27 cellular contexts compared by ENCODE assay signal in genomic region chr12:71719647-71720370, GRCh38. TPM values are rescaled to one million over a fixed set of nuclear protein-coding genes. Genes with fewer than 3 reads are reported as not detected.
DNase-seq lines count a peak whose midpoint lies in the region; ATAC-seq and TF ChIP-seq lines count a peak whose summit lies in the region.
"Had no signal": no experiment of that assay in that cellular context is flagged by ENCODE, and none has a peak within 500 bp of the region (broad histone marks: within the 10 kb centered on the region; RNA-seq: fewer than 3 reads in every experiment).

No MANE protein-coding gene starts in this region.

- 90 to 93% methylated on average over 5 of the region's 5 CpGs for WGBS in GM23248 (ENCODE audit: low coverage in 1 of 2, low lambda C conversion rate in 2 of 2, missing lambda C conversion rate in 2 of 2), 2 experiments
- 53 to 69% methylated on average over 5 of the region's 5 CpGs for WGBS in esophagus, 2 donors
- 96% methylated on average over 5 of the region's 5 CpGs for WGBS in sigmoid colon, 2 donors

- H2AFZ ChIP-seq in GM23248 (no peak overlapping the region), PC-9 (0 out of 2 replicates have a peak overlapping the region, but pooled peaks have one; percentile 28)

- H3K4me2 ChIP-seq in GM23248 (ENCODE audit: unreplicated experiment) = no peak overlapping the region
- H3K4me2 ChIP-seq in PC-9 = peak overlapping the region; percentile 43
- H3K4me2 ChIP-seq: A549 had no signal

- ATAC-seq in omental fat pad (ENCODE audit: low FRiP score) = peak; percentile 73
- ATAC-seq: A549; activated CD4-positive, CD25-positive, alpha-beta regulatory T cell treated with anti-CD3 and anti-CD28 coated beads, Interleukin-2, amount 50 U/mL, for 24 hours; naive thymus-derived CD4-positive, alpha-beta T cell; psoas muscle; stimulated activated memory B cell treated with anti-CD40 and anti-IgM and Interleukin-4, amounts not matched to agents 10 μg/mL and 1 μg/mL and 100 μg/mL, for 72 hours had no signal

- no peak for TF ChIP-seq CTCF in PC-9 (conservative IDR thresholded peaks at IDR 0.05)
- TF ChIP-seq CTCF in omental fat pad (IDR thresholded peaks at IDR 0.05) = no peak
- TF ChIP-seq CTCF in sigmoid colon (IDR thresholded peaks at IDR 0.05) = no peak
- no peak for TF ChIP-seq CTCF in ascending aorta (IDR thresholded peaks at IDR 0.05)

- CTCF ChIA-PET in PC-9 (lab: Charles Lee) = no interaction called here

- no peaks in the 10 kb centered on the region for H3F3A ChIP-seq in GM23248 (ENCODE audit: insufficient read depth)
- H3F3A ChIP-seq in PC-9 (ENCODE audit: insufficient read depth, low read depth) = peaks cover 21% of the 10 kb centered on the region

- H3K27ac ChIP-seq in GM23248 (no peak overlapping the region), PC-9 (peak overlapping the region; percentile 61), esophagus (ENCODE audit: low read depth in 2 of 2, low read length in 1 of 2) (peak overlapping the region; percentile 68 to 84), sigmoid colon (no peak overlapping the region), ascending aorta (no peak overlapping the region)
- H3K27ac ChIP-seq: A549, brain microvascular endothelial cell, neutrophil, psoas muscle had no signal

- H3K9me3 ChIP-seq in GM23248 (ENCODE audit: low read depth) (no peaks in the 10 kb centered on the region), PC-9 (ENCODE audit: insufficient read depth, low read depth) (no peaks in the 10 kb centered on the region), esophagus (ENCODE audit: control insufficient read depth in 2 of 2, insufficient read depth in 1 of 2, low read depth in 1 of 2, low read length in 1 of 2) (no peaks in the 10 kb centered on the region), sigmoid colon (peaks cover 0 to 1% (median under 1%) of the 10 kb centered on the region in 4 donors), ascending aorta (no peaks in the 10 kb centered on the region)
- H3K9me3 ChIP-seq: A549, neutrophil, psoas muscle had no signal

- in situ Hi-C loops in GM23248 (cut with MboI) = no loop called here

- no peak for TF ChIP-seq EP300 in sigmoid colon (IDR thresholded peaks at IDR 0.05)

- no peaks in the 10 kb centered on the region for H3K4me1 ChIP-seq in GM23248 (ENCODE audit: insufficient read depth)
- peaks cover 32% of the 10 kb centered on the region for H3K4me1 ChIP-seq in PC-9 (replicated peaks; ENCODE audit: insufficient read depth)
- peaks cover 0 to 2% of the 10 kb centered on the region in 2 donors for H3K4me1 ChIP-seq in esophagus (ENCODE audit: control insufficient read depth in 2 of 2, insufficient read depth in 2 of 2, low read length in 1 of 2)
- no peaks in the 10 kb centered on the region for H3K4me1 ChIP-seq in sigmoid colon
- H3K4me1 ChIP-seq in ascending aorta = no peaks in the 10 kb centered on the region
- H3K4me1 ChIP-seq: A549, psoas muscle had no signal

- H3K9ac ChIP-seq in GM23248 = no peak overlapping the region

- H3K27me3 ChIP-seq in GM23248 (replicated peaks; ENCODE audit: insufficient read depth) (no peaks in the 10 kb centered on the region), PC-9 (ENCODE audit: insufficient read depth, low read depth) (no peaks in the 10 kb centered on the region), esophagus (ENCODE audit: control insufficient read depth in 1 of 2, insufficient read depth in 2 of 2, low read length in 2 of 2) (no peaks in the 10 kb centered on the region), sigmoid colon (no peaks in the 10 kb centered on the region), ascending aorta (no peaks in the 10 kb centered on the region)
- H3K27me3 ChIP-seq: brain microvascular endothelial cell, neutrophil had no signal

- BruUV-seq in PC-9 (replicated peaks; lab: Mats Ljungman, UMichigan) = no TSS peak

- H3K4me3 ChIP-seq in GM23248 (no peak overlapping the region), PC-9 (no peak overlapping the region), esophagus (ENCODE audit: low read depth in 1 of 2, low read length in 2 of 2) (no peak overlapping the region), sigmoid colon (no peak overlapping the region), ascending aorta (no peak overlapping the region)
- H3K4me3 ChIP-seq: A549, psoas muscle had no signal

- H3K36me3 ChIP-seq in GM23248 (ENCODE audit: low read depth) (no peaks in the 10 kb centered on the region), PC-9 (ENCODE audit: low read depth) (no peaks in the 10 kb centered on the region), esophagus (ENCODE audit: control insufficient read depth in 2 of 2, insufficient read depth in 2 of 2, low read length in 1 of 2) (no peaks in the 10 kb centered on the region), sigmoid colon (no peaks in the 10 kb centered on the region), ascending aorta (no peaks in the 10 kb centered on the region)
- H3K36me3 ChIP-seq: brain microvascular endothelial cell, neutrophil had no signal

- TF ChIP-seq POLR2A in sigmoid colon (IDR thresholded peaks at IDR 0.05) = no peak

- no peaks in the 10 kb centered on the region for H4K20me1 ChIP-seq in GM23248 (ENCODE audit: insufficient read depth)
- H4K20me1 ChIP-seq in PC-9 (ENCODE audit: insufficient read depth) = no peaks in the 10 kb centered on the region

- POLR2A ChIA-PET in PC-9 (lab: Charles Lee; ENCODE audit: unreplicated experiment) = no interaction called here

- H3K79me2 ChIP-seq in GM23248 (ENCODE audit: insufficient read depth) = no peaks in the 10 kb centered on the region
- no peaks in the 10 kb centered on the region for H3K79me2 ChIP-seq in PC-9 (ENCODE audit: low read depth)

- H3K9me2 ChIP-seq in GM23248 (ENCODE audit: insufficient read depth) (no peaks in the 10 kb centered on the region), PC-9 (ENCODE audit: insufficient read depth) (no peaks in the 10 kb centered on the region)

- intact Hi-C loops in PC-9 (cut with micrococcal nuclease; ENCODE audit: unreplicated experiment) (loop anchor here (10.0 kb wide), 1 partner anchor 1155 kb away; no protein-coding TSS in a partner anchor), sigmoid colon (cut with DNase I) (no loop called here), ascending aorta (cut with DNase I) (no loop called here)

- DNase-seq in GM23248 (peak; percentile 7), PC-9 (peak; percentile 7 to 90), omental fat pad (ENCODE audit: low spot score) (no peak), sigmoid colon (no peak), SKM-1 treated with dmso at 0.1 percent for 144 hours (lab: John Stamatoyannopoulos, UW; ENCODE audit: unreplicated experiment) (no peak), ascending aorta (ENCODE audit: low spot score in 2 of 2) (no peak)
- no peak for DNase-seq in activated CD4-positive, alpha-beta T cell treated with anti-CD3 and anti-CD28 coated beads, Interleukin-2, amount 50 U/mL, for 4 hours
- DNase-seq: activated CD4-positive, alpha-beta memory T cell treated with anti-CD3 and anti-CD28 coated beads, Interleukin-2, amount 10 ng/mL, durations not matched to agents 7 days and 5 days; activated CD8-positive, alpha-beta memory T cell treated with anti-CD3 and anti-CD28 coated beads, Interleukin-2, amount 50 U/mL, for 4 hours; activated naive CD4-positive, alpha-beta T cell treated with Interleukin-2 at 50 U/mL for 16 hours; brain microvascular endothelial cell; Calu3; DND-41; H7; KBM-7; MM.1S; naive thymus-derived CD4-positive, alpha-beta T cell; NCI-H1417 treated with DMSO at 0.1 percent for 48 hours; NCI-H2081; NCI-H526 treated with DMSO at 0.1 percent for 48 hours; psoas muscle; SHP77 had no signal

RNA-seq across cellular contexts. Expression of gene TMEM19, which starts 33.9 kb away (rescaled TPM):
- total RNA-seq in GM23248 (2014; rRNA removed; shearing (Covaris generic)) = 25.8 and 40.5 TPM in 2 replicates
- polyA plus RNA-seq in GM23248 (2016; fragmentation: Nextera tagmentation; extraction: Ambion mirVana) = 16.0 and 18.2 TPM in 2 replicates
- 17.3 and 39.5 TPM in 2 replicates for total RNA-seq in PC-9 (2021)
- 10 to 100 TPM; 15.5 to 32.1 TPM for polyA plus RNA-seq in esophagus
- total RNA-seq in omental fat pad = 10 to 100 TPM; 10.3 to 20.0 (median 16.7) TPM
- total RNA-seq in sigmoid colon = 10 to 100 TPM; 10.7 to 23.5 (median 12.7) TPM
- polyA plus RNA-seq in sigmoid colon = 10 to 100 TPM in 1 of 3 donors, 1 to 10 TPM in 2; 3.6 to 20.3 (median 4.9) TPM
- 14.5 TPM for total RNA-seq in ascending aorta

RNA-seq across cellular contexts. Expression of gene RAB21, which starts 34.9 kb away (rescaled TPM):
- 26.6 and 48.1 TPM in 2 replicates for total RNA-seq in GM23248 (2014; rRNA removed; shearing (Covaris generic))
- polyA plus RNA-seq in GM23248 (2016; fragmentation: Nextera tagmentation; extraction: Ambion mirVana) = 38.8 and 42.8 TPM in 2 replicates
- total RNA-seq in PC-9 (2021) = 37.6 and 47.2 TPM in 2 replicates
- polyA plus RNA-seq in esophagus = 10 to 100 TPM; 11.1 to 24.7 TPM
- total RNA-seq in omental fat pad = 10 to 100 TPM; 12.9 to 49.5 (median 33.1) TPM
- 10 to 100 TPM; 12.8 to 19.1 (median 15.7) TPM for total RNA-seq in sigmoid colon
- 10 to 100 TPM in 2 of 3 donors, 1 to 10 TPM in 1; 7.8 to 27.0 (median 18.7) TPM for polyA plus RNA-seq in sigmoid colon
- total RNA-seq in ascending aorta = 6.5 TPM

RNA-seq across cellular contexts. Expression of gene THAP2, which starts 55.7 kb away (rescaled TPM):
- total RNA-seq in GM23248 (2014; rRNA removed; shearing (Covaris generic)) = 8.0 and 10.3 TPM in 2 replicates
- polyA plus RNA-seq in GM23248 (2016; fragmentation: Nextera tagmentation; extraction: Ambion mirVana) (5.0 and 7.0 TPM in 2 replicates), esophagus (1 to 10 TPM; 3.6 to 5.7 TPM), sigmoid colon (1 to 10 TPM; 3.5 to 5.1 (median 4.2) TPM)
- total RNA-seq in PC-9 (2021) (4.0 and 7.0 TPM in 2 replicates), omental fat pad (10 to 100 TPM in 1 of 4 donors, 1 to 10 TPM in 3; 1.8 to 21.3 (median 5.9) TPM), sigmoid colon (1 to 10 TPM; 3.1 to 5.5 (median 4.4) TPM), ascending aorta (2.6 TPM)

RNA-seq across cellular contexts. Expression of gene ZFC3H1, which starts 56.2 kb away (rescaled TPM):
- total RNA-seq in GM23248 (2014; rRNA removed; shearing (Covaris generic)) = 13.4 and 15.1 TPM in 2 replicates
- 25.4 and 27.0 TPM in 2 replicates for polyA plus RNA-seq in GM23248 (2016; fragmentation: Nextera tagmentation; extraction: Ambion mirVana)
- 47.4 and 53.4 TPM in 2 replicates for total RNA-seq in PC-9 (2021)
- 10 to 100 TPM; 15.5 to 24.7 TPM for polyA plus RNA-seq in esophagus
- 100 to 1,000 TPM in 1 of 4 donors, 10 to 100 TPM in 3; 54.6 to 124 (median 85.5) TPM for total RNA-seq in omental fat pad
- 10 to 100 TPM; 38.7 to 87.8 (median 52.3) TPM for total RNA-seq in sigmoid colon
- polyA plus RNA-seq in sigmoid colon = 10 to 100 TPM in 1 of 3 donors, 1 to 10 TPM in 2; 3.0 to 19.9 (median 4.8) TPM
- total RNA-seq in ascending aorta = 15.8 TPM

Comparison
In these comparisons a context has a peak if more than half of its experiments do, and no peak if none do; other contexts are left out.
1. DNase-seq: peak in GM23248 (single experiment) and PC-9 (2 of 2); none in omental fat pad (single experiment), sigmoid colon (single experiment), activated CD4-positive, alpha-beta T cell treated with anti-CD3 and anti-CD28 coated beads, Interleukin-2, amount 50 U/mL, for 4 hours (0 of 2), SKM-1 treated with dmso at 0.1 percent for 144 hours (single experiment) and ascending aorta (0 of 2).
2. H3K27ac ChIP-seq: peak in PC-9 (single experiment) and esophagus (2 of 2); none in GM23248 (single experiment), sigmoid colon (0 of 4) and ascending aorta (0 of 2).